ENCODE assay signal across 10 cellular contexts in genomic region chr15:89016549-89017041, GRCh38.
DNase-seq lines count a peak whose midpoint lies in the region; ATAC-seq and TF ChIP-seq lines count a peak whose summit lies in the region.
"Had no signal": no experiment of that assay in that cellular context is flagged by ENCODE, and none has a peak within 500 bp of the region (broad histone marks: within the 10 kb centered on the region; RNA-seq: fewer than 3 reads in every experiment).

No MANE protein-coding gene starts in this region.

- TF ChIP-seq EP300 in tibial nerve (IDR thresholded peaks at IDR 0.05) = peak; percentile 7 to 55

- H3K4me1 Mint-ChIP-seq in activated naive CD4-positive, alpha-beta T cell treated with anti-CD3 and anti-CD28 coated beads, Interleukin-2, amount 10 ng/mL, durations not matched to agents 7 days and 5 days = peaks cover 38% of the 10 kb centered on the region
- H3K4me1 Mint-ChIP-seq in activated naive CD4-positive, alpha-beta T cell treated with anti-CD3 and anti-CD28 coated beads for 36 hours (ENCODE audit: low read depth) = peaks cover 12% of the 10 kb centered on the region

- H3K36me3 Mint-ChIP-seq in activated naive CD4-positive, alpha-beta T cell treated with anti-CD3 and anti-CD28 coated beads, Interleukin-2, amount 10 ng/mL, durations not matched to agents 7 days and 5 days = peaks cover 2% of the 10 kb centered on the region
- no peaks in the 10 kb centered on the region for H3K36me3 Mint-ChIP-seq in activated naive CD4-positive, alpha-beta T cell treated with anti-CD3 and anti-CD28 coated beads for 36 hours (ENCODE audit: low read depth)
- H3K36me3 Mint-ChIP-seq: activated CD4-positive, alpha-beta memory T cell treated with anti-CD3 and anti-CD28 coated beads for 36 hours had no signal

- CTCF ChIA-PET in activated naive CD4-positive, alpha-beta T cell treated with anti-CD3 and anti-CD28 coated beads, Interleukin-2, amount 10 ng/mL, durations not matched to agents 7 days and 5 days (lab: Charles Lee) = interaction anchor here (0.8 to 8.0 kb wide), 3 partner anchors 12 to 112 kb away, joined by 3 to 66 read pairs (median 16); no protein-coding TSS in a partner anchor
- CTCF ChIA-PET in activated naive CD4-positive, alpha-beta T cell treated with anti-CD3 and anti-CD28 coated beads for 36 hours (lab: Charles Lee) = interaction anchor here (0.6 to 2.9 kb wide), 5 partner anchors 106 to 136 kb away, joined by 3 to 28 read pairs (median 3); no protein-coding TSS in a partner anchor

- peak overlapping the region; percentile 95 to 96 for H3K27ac ChIP-seq in ascending aorta
- H3K27ac ChIP-seq in tibial nerve = peak overlapping the region in 3 of 4 donors; percentile 14 to 83 (median 74)
- H3K27ac ChIP-seq in spleen = no peak overlapping the region

- ATAC-seq in GM18868 (IDR thresholded peaks at IDR 0.05; ENCODE audit: unreplicated experiment) = no peak

- TF ChIP-seq CTCF in ascending aorta (IDR thresholded peaks at IDR 0.05) = no peak
- no peak for TF ChIP-seq CTCF in tibial nerve (IDR thresholded peaks at IDR 0.05)
- TF ChIP-seq CTCF in spleen (IDR thresholded peaks at IDR 0.05 in 8 of 11, conservative IDR thresholded peaks at IDR 0.05 in 3 of 11) = no peak

- peaks cover 47% of the 10 kb centered on the region for H3K27me3 Mint-ChIP-seq in activated naive CD4-positive, alpha-beta T cell treated with anti-CD3 and anti-CD28 coated beads, Interleukin-2, amount 10 ng/mL, durations not matched to agents 7 days and 5 days
- H3K27me3 Mint-ChIP-seq in activated naive CD4-positive, alpha-beta T cell treated with anti-CD3 and anti-CD28 coated beads for 36 hours (ENCODE audit: low read depth) = peaks cover 3% of the 10 kb centered on the region

- no peak for DNase-seq in activated naive CD4-positive, alpha-beta T cell treated with anti-CD3 and anti-CD28 coated beads, Interleukin-2, amount 10 ng/mL, durations not matched to agents 7 days and 5 days
- no peak for DNase-seq in activated naive CD4-positive, alpha-beta T cell treated with anti-CD3 and anti-CD28 coated beads for 36 hours
- DNase-seq in ascending aorta (ENCODE audit: low spot score in 2 of 2) = peak; percentile 47 to 90
- DNase-seq in islet precursor cell = peak; percentile 77
- peak in 1 of 2 donors; percentile 34 for DNase-seq in tibial nerve (ENCODE audit: low spot score in 2 of 2)
- no peak for DNase-seq in spleen
- DNase-seq in stimulated activated naive CD4-positive, alpha-beta T cell treated with Interleukin-2 at 50 U/mL for 16 hours (lab: John Stamatoyannopoulos, UW) = no peak
- DNase-seq: activated CD4-positive, alpha-beta memory T cell treated with anti-CD3 and anti-CD28 coated beads for 36 hours had no signal

- intact Hi-C loops in activated naive CD4-positive, alpha-beta T cell treated with anti-CD3 and anti-CD28 coated beads for 36 hours (cut with micrococcal nuclease) = loop anchor here (1.0 to 2.0 kb wide), 4 partner anchors 104 to 392 kb away; partner anchors contain the start of gene MFGE8
- intact Hi-C loops in ascending aorta (cut with DNase I) = loop anchor here (1.0 to 10.0 kb wide), 6 partner anchors 34 to 362 kb away; partner anchors contain the start of genes ABHD2 and FANCI
- intact Hi-C loops in spleen (cut with DNase I; ENCODE audit: low total_unique reads) = loop anchor here (10.0 kb wide), 1 partner anchor 112 kb away; no protein-coding TSS in a partner anchor

- H3K4me1 ChIP-seq in ascending aorta (peaks cover 14 to 42% of the 10 kb centered on the region in 2 donors), tibial nerve (peaks cover 0 to 38% (median 12%) of the 10 kb centered on the region in 4 donors), spleen (peaks cover 10 to 27% (median 17%) of the 10 kb centered on the region in 6 donors)

- 36 to 54% methylated on average over 10 of the region's 10 CpGs for WGBS in tibial nerve, 2 donors
- WGBS in spleen, 5 donors = 79 to 94% (median 87%) methylated on average over 10 of the region's 10 CpGs

- no peak for TF ChIP-seq POLR2A in tibial nerve (IDR thresholded peaks at IDR 0.05)
- no peak for TF ChIP-seq POLR2A in spleen (IDR thresholded peaks at IDR 0.05)

- H3K4me3 ChIP-seq in ascending aorta = peak overlapping the region in 1 of 2 donors; percentile 36
- no peak overlapping the region for H3K4me3 ChIP-seq in tibial nerve
- no peak overlapping the region for H3K4me3 ChIP-seq in spleen

- no peak overlapping the region for H3K4me3 Mint-ChIP-seq in activated naive CD4-positive, alpha-beta T cell treated with anti-CD3 and anti-CD28 coated beads, Interleukin-2, amount 10 ng/mL, durations not matched to agents 7 days and 5 days
- no peak overlapping the region for H3K4me3 Mint-ChIP-seq in activated naive CD4-positive, alpha-beta T cell treated with anti-CD3 and anti-CD28 coated beads for 36 hours

- no peaks in the 10 kb centered on the region for H3K9me3 ChIP-seq in ascending aorta
- H3K9me3 ChIP-seq in tibial nerve = no peaks in the 10 kb centered on the region
- peaks cover 0 to 6% (median 0%) of the 10 kb centered on the region in 8 donors for H3K9me3 ChIP-seq in spleen

- H3K36me3 ChIP-seq in ascending aorta (no peaks in the 10 kb centered on the region), tibial nerve (no peaks in the 10 kb centered on the region), spleen (no peaks in the 10 kb centered on the region)

- no peaks in the 10 kb centered on the region for H3K9me3 Mint-ChIP-seq in activated naive CD4-positive, alpha-beta T cell treated with anti-CD3 and anti-CD28 coated beads, Interleukin-2, amount 10 ng/mL, durations not matched to agents 7 days and 5 days
- no peaks in the 10 kb centered on the region for H3K9me3 Mint-ChIP-seq in activated naive CD4-positive, alpha-beta T cell treated with anti-CD3 and anti-CD28 coated beads for 36 hours
- H3K9me3 Mint-ChIP-seq: activated CD4-positive, alpha-beta memory T cell treated with anti-CD3 and anti-CD28 coated beads for 36 hours; central memory CD8-positive, alpha-beta T cell had no signal

- H3K27me3 ChIP-seq in ascending aorta (no peaks in the 10 kb centered on the region), tibial nerve (no peaks in the 10 kb centered on the region), spleen (replicated peaks in 1 of 7) (peaks cover 0 to 33% (median 0%) of the 10 kb centered on the region in 7 donors)

- H3K27ac Mint-ChIP-seq in activated naive CD4-positive, alpha-beta T cell treated with anti-CD3 and anti-CD28 coated beads, Interleukin-2, amount 10 ng/mL, durations not matched to agents 7 days and 5 days = peak overlapping the region; percentile 43
- no peak overlapping the region for H3K27ac Mint-ChIP-seq in activated naive CD4-positive, alpha-beta T cell treated with anti-CD3 and anti-CD28 coated beads for 36 hours
- H3K27ac Mint-ChIP-seq: activated CD4-positive, alpha-beta memory T cell treated with anti-CD3 and anti-CD28 coated beads for 36 hours had no signal

Comparison
In these comparisons a context has a peak if more than half of its experiments do, and no peak if none do; other contexts are left out.
1. DNase-seq: peak in ascending aorta (2 of 2) and islet precursor cell (single experiment); none in activated naive CD4-positive, alpha-beta T cell treated with anti-CD3 and anti-CD28 coated beads, Interleukin-2, amount 10 ng/mL, durations not matched to agents 7 days and 5 days (single experiment), activated naive CD4-positive, alpha-beta T cell treated with anti-CD3 and anti-CD28 coated beads for 36 hours (single experiment), spleen (single experiment) and stimulated activated naive CD4-positive, alpha-beta T cell treated with Interleukin-2 at 50 U/mL for 16 hours (single experiment).
2. H3K27ac ChIP-seq: peak in ascending aorta (2 of 2) and tibial nerve (3 of 4); none in spleen (0 of 8).